ENCODE assay signal across 8 cellular contexts in the genomic region with DNA sequence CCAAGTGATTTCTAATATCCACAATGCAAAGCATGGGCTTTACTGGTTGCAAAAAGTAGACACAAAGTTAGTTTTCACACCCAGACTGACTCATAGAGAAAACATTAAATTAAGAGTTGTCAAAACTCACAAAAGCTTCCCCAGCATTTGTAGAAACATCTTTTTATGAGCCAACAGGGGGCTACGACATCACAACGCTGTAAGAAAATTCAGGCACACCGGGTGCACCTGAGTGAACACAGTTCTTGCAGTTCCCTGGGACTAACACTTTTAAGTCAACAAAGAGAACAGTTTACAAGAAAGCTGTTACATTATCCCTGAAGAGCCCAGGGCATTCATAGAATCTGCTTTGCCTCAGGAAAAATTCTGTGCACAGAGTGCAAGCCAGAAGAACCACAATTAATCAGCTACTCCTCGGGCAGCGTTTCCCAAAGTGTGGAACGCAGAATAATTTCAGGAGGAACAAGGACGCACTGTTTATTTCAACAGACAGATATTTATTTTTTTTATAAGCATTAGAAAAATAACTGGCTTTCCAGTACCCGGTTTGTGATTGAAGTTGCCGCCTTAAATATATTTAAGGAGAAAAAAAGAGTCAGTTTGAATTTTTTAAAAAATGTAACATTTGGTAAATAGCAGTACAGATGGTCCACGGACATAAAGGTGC. TPM values are rescaled to one million over a fixed set of nuclear protein-coding genes. Genes with fewer than 3 reads are reported as not detected.
DNase-seq lines count a peak whose midpoint lies in the region; ATAC-seq and TF ChIP-seq lines count a peak whose summit lies in the region.

No MANE protein-coding gene starts in this region.

- intact Hi-C loops in natural killer cell (cut with micrococcal nuclease), result loop anchor here (5.0 kb wide), 2 partner anchors 66 to 314 kb away; no protein-coding TSS in a partner anchor

- H3K4me3 Mint-ChIP-seq in effector memory CD8-positive, alpha-beta T cell, result peak overlapping the region; percentile 86 to 91
- peak overlapping the region; percentile 90 for H3K4me3 Mint-ChIP-seq in natural killer cell

- peaks cover 25 to 57% of the 10 kb centered on the region in 2 donors for H3K4me1 Mint-ChIP-seq in effector memory CD8-positive, alpha-beta T cell (ENCODE audit: low read depth in 2 of 2)
- peaks cover 56 to 57% of the 10 kb centered on the region in 2 donors for H3K4me1 Mint-ChIP-seq in natural killer cell

- ATAC-seq in effector memory CD8-positive, alpha-beta T cell (replicated peaks), result no peak
- ATAC-seq in natural killer cell, result no peak
- ATAC-seq in esophagus mucosa, result no peak
- ATAC-seq in HG03135 (IDR thresholded peaks at IDR 0.05; ENCODE audit: unreplicated experiment), result no peak
- no peak for ATAC-seq in GM18870 (IDR thresholded peaks at IDR 0.05; ENCODE audit: unreplicated experiment)

- H3K36me3 Mint-ChIP-seq in effector memory CD8-positive, alpha-beta T cell (ENCODE audit: insufficient read depth), result peaks cover 14% of the 10 kb centered on the region
- H3K36me3 Mint-ChIP-seq in natural killer cell, result no peaks in the 10 kb centered on the region

- DNase-seq in NCI-H82 (lab: John Stamatoyannopoulos, UW) (peak; percentile 25), NCI-H82 treated with DMSO at 0.1 percent for 48 hours (lab: John Stamatoyannopoulos, UW; ENCODE audit: unreplicated experiment) (no peak), OCI-M1 (lab: John Stamatoyannopoulos, UW) (peak; percentile 40), natural killer cell (no peak)
- no peak for DNase-seq in effector memory CD8-positive, alpha-beta T cell

- peak overlapping the region; percentile 92 to 95 for H3K27ac Mint-ChIP-seq in effector memory CD8-positive, alpha-beta T cell
- H3K27ac Mint-ChIP-seq in natural killer cell, result peak overlapping the region; percentile 93 to 94

- no peaks in the 10 kb centered on the region for H3K9me3 Mint-ChIP-seq in effector memory CD8-positive, alpha-beta T cell
- H3K9me3 Mint-ChIP-seq in natural killer cell, result no peaks in the 10 kb centered on the region

- no peak for TF ChIP-seq CTCF in natural killer cell (IDR thresholded peaks at IDR 0.05)

- H3K27me3 Mint-ChIP-seq in effector memory CD8-positive, alpha-beta T cell, result no peaks in the 10 kb centered on the region
- no peaks in the 10 kb centered on the region for H3K27me3 Mint-ChIP-seq in natural killer cell (ENCODE audit: low read depth in 2 of 2)

RNA-seq across cellular contexts. Expression of gene NCOA5, which starts 1.2 kb away (rescaled TPM):
- total RNA-seq in natural killer cell, result 10 to 100 TPM in 2 of 3 donors, 1 to 10 TPM in 1; 8.8 to 18.4 (median 18.0) TPM
- total RNA-seq in esophagus mucosa, result 14.3 TPM

RNA-seq across cellular contexts. Expression of gene CD40, which starts 29.6 kb away (rescaled TPM):
- 1 to 10 TPM; 7.1 to 9.1 (median 7.2) TPM for total RNA-seq in natural killer cell
- 7.4 TPM for total RNA-seq in esophagus mucosa

RNA-seq across cellular contexts. Expression of gene SLC12A5, which starts 59.5 kb away (rescaled TPM):
- under 1 TPM in 1 of 3 donors, not detected in 2; 0.85 TPM for total RNA-seq in natural killer cell
- total RNA-seq in esophagus mucosa, result not detected

Comparison
In these comparisons a context has a peak if more than half of its experiments do, and no peak if none do; other contexts are left out.
1. DNase-seq: peak in NCI-H82 (single experiment) and OCI-M1 (single experiment); none in NCI-H82 treated with DMSO at 0.1 percent for 48 hours (single experiment), effector memory CD8-positive, alpha-beta T cell (0 of 3) and natural killer cell (single experiment).